Comparison of ENCODE assay signal across 2 cellular contexts in genomic region chr1:51945591-51945990, GRCh38.
TF ChIP-seq lines count a peak whose summit lies in the region.

No MANE protein-coding gene starts in this region.

TF ChIP-seq in IMR-90, 13 proteins besides CTCF, POLR2A, EP300 and RAD21:
- no peak for TF ChIP-seq RCOR1 (IDR thresholded peaks at IDR 0.05; ENCODE audit: insufficient replicate concordance, low read length)
- TF ChIP-seq USF2 (IDR thresholded peaks at IDR 0.05; ENCODE audit: low read depth, low read length): no peak
- TF ChIP-seq MXI1 (IDR thresholded peaks at IDR 0.05; ENCODE audit: borderline replicate concordance, low read depth, low read length): no peak
- no peak for TF ChIP-seq ELK1 (IDR thresholded peaks at IDR 0.05; ENCODE audit: borderline replicate concordance, low read depth, low read length)
- TF ChIP-seq CHD1 (IDR thresholded peaks at IDR 0.05; ENCODE audit: low read depth, low read length): no peak
- TF ChIP-seq MAFK (IDR thresholded peaks at IDR 0.05; ENCODE audit: low read depth, low read length): no peak

TF ChIP-seq in endothelial cell of umbilical vein, 7 proteins besides CTCF, POLR2A, EP300 and RAD21:
- TF ChIP-seq MAX (IDR thresholded peaks at IDR 0.05; ENCODE audit: insufficient read depth, insufficient read length) (no peak), JUN (IDR thresholded peaks at IDR 0.05; ENCODE audit: borderline replicate concordance, insufficient read depth, insufficient read length, low read depth) (peak; percentile 19)
